ENCODE assay signal across 1 cellular context in the genomic region with DNA sequence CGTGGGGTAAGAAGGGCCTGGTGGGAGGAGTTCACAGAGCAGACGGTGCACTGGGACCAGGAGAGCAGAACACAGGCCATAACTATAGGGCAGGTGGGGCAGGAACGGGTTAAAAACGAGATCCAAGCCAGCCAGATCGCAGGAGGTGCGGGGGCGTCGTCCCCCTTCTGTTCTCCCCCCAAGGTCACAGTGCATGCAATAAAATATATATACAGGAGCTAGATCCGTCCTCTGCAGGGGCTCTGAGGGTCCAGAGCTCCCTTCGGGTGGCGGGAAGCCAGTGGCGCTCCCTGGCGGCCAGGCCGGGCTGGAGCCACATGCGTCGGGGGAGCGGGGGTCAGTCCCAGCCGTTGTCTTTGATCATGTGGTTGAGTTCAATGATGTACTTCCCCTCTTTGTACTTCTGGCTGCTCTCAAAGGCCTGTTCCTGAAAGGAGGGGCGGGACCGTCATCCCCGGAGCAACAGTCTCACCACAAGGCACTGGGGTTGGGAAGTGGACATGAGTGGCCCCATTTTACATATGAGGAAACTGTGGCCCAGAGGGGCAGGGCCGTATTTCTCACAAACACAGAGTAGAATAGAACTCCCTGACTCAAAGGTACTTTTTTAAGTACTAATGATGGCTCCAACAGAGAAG.
TF ChIP-seq lines count a peak whose summit lies in the region.

No MANE protein-coding gene starts in this region.

TF ChIP-seq in K562, 482 proteins besides CTCF, POLR2A, EP300 and RAD21 (continued from another document and continues in another):
- TF ChIP-seq, protein P1, sequence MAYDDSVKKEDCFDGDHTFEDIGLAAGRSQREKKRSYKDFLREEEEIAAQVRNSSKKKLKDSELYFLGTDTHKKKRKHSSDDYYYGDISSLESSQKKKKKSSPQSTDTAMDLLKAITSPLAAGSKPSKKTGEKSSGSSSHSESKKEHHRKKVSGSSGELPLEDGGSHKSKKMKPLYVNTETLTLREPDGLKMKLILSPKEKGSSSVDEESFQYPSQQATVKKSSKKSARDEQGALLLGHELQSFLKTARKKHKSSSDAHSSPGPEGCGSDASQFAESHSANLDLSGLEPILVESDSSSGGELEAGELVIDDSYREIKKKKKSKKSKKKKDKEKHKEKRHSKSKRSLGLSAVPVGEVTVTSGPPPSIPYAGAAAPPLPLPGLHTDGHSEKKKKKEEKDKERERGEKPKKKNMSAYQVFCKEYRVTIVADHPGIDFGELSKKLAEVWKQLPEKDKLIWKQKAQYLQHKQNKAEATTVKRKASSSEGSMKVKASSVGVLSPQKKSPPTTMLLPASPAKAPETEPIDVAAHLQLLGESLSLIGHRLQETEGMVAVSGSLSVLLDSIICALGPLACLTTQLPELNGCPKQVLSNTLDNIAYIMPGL (CRISPR knock-in tag; IDR thresholded peaks at IDR 0.05) = 0 out of 2 replicates have a peak, but pooled peaks have one; percentile 18
- TF ChIP-seq MAFF (IDR thresholded peaks at IDR 0.05; ENCODE audit: low read length) (no peak), ESRRA (IDR thresholded peaks at IDR 0.05; ENCODE audit: borderline replicate concordance, low read depth) (peak; percentile 78), NRF1 (conservative IDR thresholded peaks at IDR 0.05 in 1 of 2, IDR thresholded peaks at IDR 0.05 in 1 of 2) (peak; percentile 60 to 66; a peak in 3 of 4 replicates), ZNF354B (CRISPR knock-in tag; IDR thresholded peaks at IDR 0.05) (peak; percentile 80), ZNF778 (CRISPR knock-in tag; IDR thresholded peaks at IDR 0.05) (no peak), KAT8 (IDR thresholded peaks at IDR 0.05; ENCODE audit: low read depth) (no peak), CXXC5 (CRISPR knock-in tag; IDR thresholded peaks at IDR 0.05) (peak; percentile 94), SRSF7 (optimal IDR thresholded peaks at IDR 0.05; ENCODE audit: low read depth, low read length) (no peak), RBM14 (IDR thresholded peaks at IDR 0.05; ENCODE audit: borderline replicate concordance, insufficient read depth, low read depth, low read length) (no peak), RCOR1 (IDR thresholded peaks at IDR 0.05; ENCODE audit: borderline replicate concordance in 1 of 2, low read depth in 2 of 2, low read length in 2 of 2) (peak; percentile 58 to 82), CBFB (CRISPR knock-in tag; IDR thresholded peaks at IDR 0.05) (no peak), CBX8 (IDR thresholded peaks at IDR 0.05; ENCODE audit: borderline replicate concordance, extremely low read depth, low read depth, low read length, poor library complexity, severe bottlenecking) (no peak), ZBTB7A (IDR thresholded peaks at IDR 0.05; ENCODE audit: borderline replicate concordance, control insufficient read depth, low read depth, low read length) (peak; percentile 100), PCBP2 (IDR thresholded peaks at IDR 0.05; ENCODE audit: low read depth, low read length, poor library complexity, severe bottlenecking) (no peak), C11orf30 (IDR thresholded peaks at IDR 0.05; ENCODE audit: low read depth) (no peak), SNRNP70 (optimal IDR thresholded peaks at IDR 0.05; ENCODE audit: low read depth, low read length) (no peak), BACH1 (tag; IDR thresholded peaks at IDR 0.05) (peak; percentile 88), RUNX1 (IDR thresholded peaks at IDR 0.05; ENCODE audit: low read depth) (no peak), MCM3 (IDR thresholded peaks at IDR 0.05) (no peak), KDM1A (IDR thresholded peaks at IDR 0.05) (peak; percentile 84 to 94), ZNF274 (IDR thresholded peaks at IDR 0.05; ENCODE audit: borderline replicate concordance, low read depth, low read length) (no peak), NFYB (IDR thresholded peaks at IDR 0.05; ENCODE audit: extremely low read depth, insufficient read length) (no peak), ZNF239 (CRISPR knock-in tag; IDR thresholded peaks at IDR 0.05) (peak; percentile 86), ZNF175 (CRISPR knock-in tag; IDR thresholded peaks at IDR 0.05; ENCODE audit: low read depth) (peak; percentile 95), TCF7L2 (IDR thresholded peaks at IDR 0.05; ENCODE audit: low read depth, low read length) (no peak), ZNF589 (CRISPR knock-in tag; IDR thresholded peaks at IDR 0.05; ENCODE audit: low read depth) (peak; percentile 95), SETDB1 (IDR thresholded peaks at IDR 0.05; ENCODE audit: low read length) (no peak), ILK (tag; IDR thresholded peaks at IDR 0.05; ENCODE audit: borderline replicate concordance, low read depth) (0 out of 2 replicates have a peak, but pooled peaks have one; percentile 42), GATAD2A (IDR thresholded peaks at IDR 0.05) (0 out of 2 replicates have a peak, but pooled peaks have one; percentile 49), ZNF23 (CRISPR knock-in tag; IDR thresholded peaks at IDR 0.05) (peak; percentile 90), SREBF1 (IDR thresholded peaks at IDR 0.05; ENCODE audit: borderline replicate concordance, low read depth, low read length) (no peak), NCOR1 (IDR thresholded peaks at IDR 0.05) (0 out of 2 replicates have a peak, but pooled peaks have one; percentile 25), ERF (CRISPR knock-in tag; IDR thresholded peaks at IDR 0.05) (peak; percentile 96)
- TF ChIP-seq, protein P2, sequence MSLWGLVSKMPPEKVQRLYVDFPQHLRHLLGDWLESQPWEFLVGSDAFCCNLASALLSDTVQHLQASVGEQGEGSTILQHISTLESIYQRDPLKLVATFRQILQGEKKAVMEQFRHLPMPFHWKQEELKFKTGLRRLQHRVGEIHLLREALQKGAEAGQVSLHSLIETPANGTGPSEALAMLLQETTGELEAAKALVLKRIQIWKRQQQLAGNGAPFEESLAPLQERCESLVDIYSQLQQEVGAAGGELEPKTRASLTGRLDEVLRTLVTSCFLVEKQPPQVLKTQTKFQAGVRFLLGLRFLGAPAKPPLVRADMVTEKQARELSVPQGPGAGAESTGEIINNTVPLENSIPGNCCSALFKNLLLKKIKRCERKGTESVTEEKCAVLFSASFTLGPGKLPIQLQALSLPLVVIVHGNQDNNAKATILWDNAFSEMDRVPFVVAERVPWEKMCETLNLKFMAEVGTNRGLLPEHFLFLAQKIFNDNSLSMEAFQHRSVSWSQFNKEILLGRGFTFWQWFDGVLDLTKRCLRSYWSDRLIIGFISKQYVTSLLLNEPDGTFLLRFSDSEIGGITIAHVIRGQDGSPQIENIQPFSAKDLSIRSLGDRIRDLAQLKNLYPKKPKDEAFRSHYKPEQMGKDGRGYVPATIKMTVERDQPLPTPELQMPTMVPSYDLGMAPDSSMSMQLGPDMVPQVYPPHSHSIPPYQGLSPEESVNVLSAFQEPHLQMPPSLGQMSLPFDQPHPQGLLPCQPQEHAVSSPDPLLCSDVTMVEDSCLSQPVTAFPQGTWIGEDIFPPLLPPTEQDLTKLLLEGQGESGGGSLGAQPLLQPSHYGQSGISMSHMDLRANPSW (CRISPR knock-in tag; IDR thresholded peaks at IDR 0.05) = no peak
- TF ChIP-seq, protein P3, sequence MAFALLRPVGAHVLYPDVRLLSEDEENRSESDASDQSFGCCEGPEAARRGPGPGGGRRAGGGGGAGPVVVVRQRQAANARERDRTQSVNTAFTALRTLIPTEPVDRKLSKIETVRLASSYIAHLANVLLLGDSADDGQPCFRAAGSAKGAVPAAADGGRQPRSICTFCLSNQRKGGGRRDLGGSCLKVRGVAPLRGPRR (CRISPR knock-in tag; IDR thresholded peaks at IDR 0.05) = peak; percentile 97
- TF ChIP-seq, protein P4, sequence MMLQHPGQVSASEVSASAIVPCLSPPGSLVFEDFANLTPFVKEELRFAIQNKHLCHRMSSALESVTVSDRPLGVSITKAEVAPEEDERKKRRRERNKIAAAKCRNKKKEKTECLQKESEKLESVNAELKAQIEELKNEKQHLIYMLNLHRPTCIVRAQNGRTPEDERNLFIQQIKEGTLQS (IDR thresholded peaks at IDR 0.05) = no peak
- TF ChIP-seq, protein P4 (CRISPR knock-in tag; conservative IDR thresholded peaks at IDR 0.05) = no peak
- TF ChIP-seq, protein P5, sequence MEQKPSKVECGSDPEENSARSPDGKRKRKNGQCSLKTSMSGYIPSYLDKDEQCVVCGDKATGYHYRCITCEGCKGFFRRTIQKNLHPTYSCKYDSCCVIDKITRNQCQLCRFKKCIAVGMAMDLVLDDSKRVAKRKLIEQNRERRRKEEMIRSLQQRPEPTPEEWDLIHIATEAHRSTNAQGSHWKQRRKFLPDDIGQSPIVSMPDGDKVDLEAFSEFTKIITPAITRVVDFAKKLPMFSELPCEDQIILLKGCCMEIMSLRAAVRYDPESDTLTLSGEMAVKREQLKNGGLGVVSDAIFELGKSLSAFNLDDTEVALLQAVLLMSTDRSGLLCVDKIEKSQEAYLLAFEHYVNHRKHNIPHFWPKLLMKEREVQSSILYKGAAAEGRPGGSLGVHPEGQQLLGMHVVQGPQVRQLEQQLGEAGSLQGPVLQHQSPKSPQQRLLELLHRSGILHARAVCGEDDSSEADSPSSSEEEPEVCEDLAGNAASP (IDR thresholded peaks at IDR 0.05) = no peak
- TF ChIP-seq, protein P6, sequence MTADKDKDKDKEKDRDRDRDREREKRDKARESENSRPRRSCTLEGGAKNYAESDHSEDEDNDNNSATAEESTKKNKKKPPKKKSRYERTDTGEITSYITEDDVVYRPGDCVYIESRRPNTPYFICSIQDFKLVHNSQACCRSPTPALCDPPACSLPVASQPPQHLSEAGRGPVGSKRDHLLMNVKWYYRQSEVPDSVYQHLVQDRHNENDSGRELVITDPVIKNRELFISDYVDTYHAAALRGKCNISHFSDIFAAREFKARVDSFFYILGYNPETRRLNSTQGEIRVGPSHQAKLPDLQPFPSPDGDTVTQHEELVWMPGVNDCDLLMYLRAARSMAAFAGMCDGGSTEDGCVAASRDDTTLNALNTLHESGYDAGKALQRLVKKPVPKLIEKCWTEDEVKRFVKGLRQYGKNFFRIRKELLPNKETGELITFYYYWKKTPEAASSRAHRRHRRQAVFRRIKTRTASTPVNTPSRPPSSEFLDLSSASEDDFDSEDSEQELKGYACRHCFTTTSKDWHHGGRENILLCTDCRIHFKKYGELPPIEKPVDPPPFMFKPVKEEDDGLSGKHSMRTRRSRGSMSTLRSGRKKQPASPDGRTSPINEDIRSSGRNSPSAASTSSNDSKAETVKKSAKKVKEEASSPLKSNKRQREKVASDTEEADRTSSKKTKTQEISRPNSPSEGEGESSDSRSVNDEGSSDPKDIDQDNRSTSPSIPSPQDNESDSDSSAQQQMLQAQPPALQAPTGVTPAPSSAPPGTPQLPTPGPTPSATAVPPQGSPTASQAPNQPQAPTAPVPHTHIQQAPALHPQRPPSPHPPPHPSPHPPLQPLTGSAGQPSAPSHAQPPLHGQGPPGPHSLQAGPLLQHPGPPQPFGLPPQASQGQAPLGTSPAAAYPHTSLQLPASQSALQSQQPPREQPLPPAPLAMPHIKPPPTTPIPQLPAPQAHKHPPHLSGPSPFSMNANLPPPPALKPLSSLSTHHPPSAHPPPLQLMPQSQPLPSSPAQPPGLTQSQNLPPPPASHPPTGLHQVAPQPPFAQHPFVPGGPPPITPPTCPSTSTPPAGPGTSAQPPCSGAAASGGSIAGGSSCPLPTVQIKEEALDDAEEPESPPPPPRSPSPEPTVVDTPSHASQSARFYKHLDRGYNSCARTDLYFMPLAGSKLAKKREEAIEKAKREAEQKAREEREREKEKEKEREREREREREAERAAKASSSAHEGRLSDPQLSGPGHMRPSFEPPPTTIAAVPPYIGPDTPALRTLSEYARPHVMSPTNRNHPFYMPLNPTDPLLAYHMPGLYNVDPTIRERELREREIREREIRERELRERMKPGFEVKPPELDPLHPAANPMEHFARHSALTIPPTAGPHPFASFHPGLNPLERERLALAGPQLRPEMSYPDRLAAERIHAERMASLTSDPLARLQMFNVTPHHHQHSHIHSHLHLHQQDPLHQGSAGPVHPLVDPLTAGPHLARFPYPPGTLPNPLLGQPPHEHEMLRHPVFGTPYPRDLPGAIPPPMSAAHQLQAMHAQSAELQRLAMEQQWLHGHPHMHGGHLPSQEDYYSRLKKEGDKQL (CRISPR knock-in tag; IDR thresholded peaks at IDR 0.05; ENCODE audit: borderline replicate concordance) = no peak
- TF ChIP-seq, protein P7, sequence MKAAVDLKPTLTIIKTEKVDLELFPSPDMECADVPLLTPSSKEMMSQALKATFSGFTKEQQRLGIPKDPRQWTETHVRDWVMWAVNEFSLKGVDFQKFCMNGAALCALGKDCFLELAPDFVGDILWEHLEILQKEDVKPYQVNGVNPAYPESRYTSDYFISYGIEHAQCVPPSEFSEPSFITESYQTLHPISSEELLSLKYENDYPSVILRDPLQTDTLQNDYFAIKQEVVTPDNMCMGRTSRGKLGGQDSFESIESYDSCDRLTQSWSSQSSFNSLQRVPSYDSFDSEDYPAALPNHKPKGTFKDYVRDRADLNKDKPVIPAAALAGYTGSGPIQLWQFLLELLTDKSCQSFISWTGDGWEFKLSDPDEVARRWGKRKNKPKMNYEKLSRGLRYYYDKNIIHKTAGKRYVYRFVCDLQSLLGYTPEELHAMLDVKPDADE (conservative IDR thresholded peaks at IDR 0.05; ENCODE audit: control insufficient read depth, low read depth, low read length) = no peak
- TF ChIP-seq, protein P8, sequence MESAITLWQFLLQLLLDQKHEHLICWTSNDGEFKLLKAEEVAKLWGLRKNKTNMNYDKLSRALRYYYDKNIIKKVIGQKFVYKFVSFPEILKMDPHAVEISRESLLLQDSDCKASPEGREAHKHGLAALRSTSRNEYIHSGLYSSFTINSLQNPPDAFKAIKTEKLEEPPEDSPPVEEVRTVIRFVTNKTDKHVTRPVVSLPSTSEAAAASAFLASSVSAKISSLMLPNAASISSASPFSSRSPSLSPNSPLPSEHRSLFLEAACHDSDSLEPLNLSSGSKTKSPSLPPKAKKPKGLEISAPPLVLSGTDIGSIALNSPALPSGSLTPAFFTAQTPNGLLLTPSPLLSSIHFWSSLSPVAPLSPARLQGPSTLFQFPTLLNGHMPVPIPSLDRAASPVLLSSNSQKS (CRISPR knock-in tag; IDR thresholded peaks at IDR 0.05) = no peak
- TF ChIP-seq, protein P9, sequence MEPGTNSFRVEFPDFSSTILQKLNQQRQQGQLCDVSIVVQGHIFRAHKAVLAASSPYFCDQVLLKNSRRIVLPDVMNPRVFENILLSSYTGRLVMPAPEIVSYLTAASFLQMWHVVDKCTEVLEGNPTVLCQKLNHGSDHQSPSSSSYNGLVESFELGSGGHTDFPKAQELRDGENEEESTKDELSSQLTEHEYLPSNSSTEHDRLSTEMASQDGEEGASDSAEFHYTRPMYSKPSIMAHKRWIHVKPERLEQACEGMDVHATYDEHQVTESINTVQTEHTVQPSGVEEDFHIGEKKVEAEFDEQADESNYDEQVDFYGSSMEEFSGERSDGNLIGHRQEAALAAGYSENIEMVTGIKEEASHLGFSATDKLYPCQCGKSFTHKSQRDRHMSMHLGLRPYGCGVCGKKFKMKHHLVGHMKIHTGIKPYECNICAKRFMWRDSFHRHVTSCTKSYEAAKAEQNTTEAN (CRISPR knock-in tag; IDR thresholded peaks at IDR 0.05) = no peak
- TF ChIP-seq, protein P10, sequence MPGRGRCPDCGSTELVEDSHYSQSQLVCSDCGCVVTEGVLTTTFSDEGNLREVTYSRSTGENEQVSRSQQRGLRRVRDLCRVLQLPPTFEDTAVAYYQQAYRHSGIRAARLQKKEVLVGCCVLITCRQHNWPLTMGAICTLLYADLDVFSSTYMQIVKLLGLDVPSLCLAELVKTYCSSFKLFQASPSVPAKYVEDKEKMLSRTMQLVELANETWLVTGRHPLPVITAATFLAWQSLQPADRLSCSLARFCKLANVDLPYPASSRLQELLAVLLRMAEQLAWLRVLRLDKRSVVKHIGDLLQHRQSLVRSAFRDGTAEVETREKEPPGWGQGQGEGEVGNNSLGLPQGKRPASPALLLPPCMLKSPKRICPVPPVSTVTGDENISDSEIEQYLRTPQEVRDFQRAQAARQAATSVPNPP (IDR thresholded peaks at IDR 0.05; ENCODE audit: borderline replicate concordance, insufficient read depth, insufficient read length) = no peak
